ENCODE assay signal across 1 cellular context in genomic region chr2:101001713-101002561, GRCh38.
TF ChIP-seq lines count a peak whose summit lies in the region.

RPL31 (plus strand) TSS chr2:101002289; CDS start chr2:101002702, 413 bp downstream.

TF ChIP-seq in HepG2, 621 proteins besides CTCF, POLR2A, EP300 and RAD21 (continued from another document and continues in another):
- peak; percentile 96 for TF ChIP-seq ZNF142 (CRISPR knock-in tag; IDR thresholded peaks at IDR 0.05)
- no peak for TF ChIP-seq ZNF530 (CRISPR knock-in tag; IDR thresholded peaks at IDR 0.05; ENCODE audit: low read depth)
- TF ChIP-seq ZNF484 (CRISPR knock-in tag; IDR thresholded peaks at IDR 0.05; ENCODE audit: borderline replicate concordance, low read depth) = peak; percentile 98
- TF ChIP-seq RARA (CRISPR knock-in tag; IDR thresholded peaks at IDR 0.05) = peak; percentile 81
- peak; percentile 93 for TF ChIP-seq RFXAP (CRISPR knock-in tag; IDR thresholded peaks at IDR 0.05; ENCODE audit: borderline replicate concordance)
- peak; percentile 96 for TF ChIP-seq POLR2AphosphoS2 (IDR thresholded peaks at IDR 0.05; ENCODE audit: low read depth, low read length)
- TF ChIP-seq ZBTB42 (CRISPR knock-in tag; IDR thresholded peaks at IDR 0.05) = peak; percentile 97; the same call in 1 of the 2 replicates
- TF ChIP-seq, protein P1, sequence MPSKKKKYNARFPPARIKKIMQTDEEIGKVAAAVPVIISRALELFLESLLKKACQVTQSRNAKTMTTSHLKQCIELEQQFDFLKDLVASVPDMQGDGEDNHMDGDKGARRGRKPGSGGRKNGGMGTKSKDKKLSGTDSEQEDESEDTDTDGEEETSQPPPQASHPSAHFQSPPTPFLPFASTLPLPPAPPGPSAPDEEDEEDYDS (CRISPR knock-in tag; IDR thresholded peaks at IDR 0.05) = peak; percentile 100
- TF ChIP-seq BRCA1 (CRISPR knock-in tag; IDR thresholded peaks at IDR 0.05) = peak; percentile 94; the same call in 1 of the 2 replicates
- peak; percentile 99 for TF ChIP-seq ZNF709 (CRISPR knock-in tag; IDR thresholded peaks at IDR 0.05)
- peak; percentile 99 for TF ChIP-seq ZNF619 (CRISPR knock-in tag; IDR thresholded peaks at IDR 0.05)
- no peak for TF ChIP-seq FOXP1 (IDR thresholded peaks at IDR 0.05)
- peak; percentile 76 for TF ChIP-seq FOXP1 (CRISPR knock-in tag; IDR thresholded peaks at IDR 0.05)
- TF ChIP-seq HOXA5 (CRISPR knock-in tag; IDR thresholded peaks at IDR 0.05) = peak; percentile 98
- TF ChIP-seq ZNF713 (CRISPR knock-in tag; IDR thresholded peaks at IDR 0.05) = peak; percentile 94
- TF ChIP-seq REPIN1 (CRISPR knock-in tag; IDR thresholded peaks at IDR 0.05; ENCODE audit: borderline replicate concordance, low read depth) = peak; percentile 100
- peak; percentile 99 for TF ChIP-seq IRF2 (CRISPR knock-in tag; IDR thresholded peaks at IDR 0.05)
- no peak for TF ChIP-seq SMAD9 (CRISPR knock-in tag; IDR thresholded peaks at IDR 0.05)
- TF ChIP-seq TP53 (CRISPR knock-in tag; conservative IDR thresholded peaks at IDR 0.05) = peak; percentile 78; the same call in 1 of the 2 replicates
- peak; percentile 100 for TF ChIP-seq ZNF567 (CRISPR knock-in tag; IDR thresholded peaks at IDR 0.05; ENCODE audit: borderline replicate concordance)
- peak; percentile 100 for TF ChIP-seq POLR2G (IDR thresholded peaks at IDR 0.05; ENCODE audit: low read depth, low read length)
- peak; percentile 93 for TF ChIP-seq ATF1 (CRISPR knock-in tag; IDR thresholded peaks at IDR 0.05)
- TF ChIP-seq, protein P2, sequence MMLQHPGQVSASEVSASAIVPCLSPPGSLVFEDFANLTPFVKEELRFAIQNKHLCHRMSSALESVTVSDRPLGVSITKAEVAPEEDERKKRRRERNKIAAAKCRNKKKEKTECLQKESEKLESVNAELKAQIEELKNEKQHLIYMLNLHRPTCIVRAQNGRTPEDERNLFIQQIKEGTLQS (CRISPR knock-in tag; IDR thresholded peaks at IDR 0.05) = peak; percentile 92
- TF ChIP-seq, protein P3, sequence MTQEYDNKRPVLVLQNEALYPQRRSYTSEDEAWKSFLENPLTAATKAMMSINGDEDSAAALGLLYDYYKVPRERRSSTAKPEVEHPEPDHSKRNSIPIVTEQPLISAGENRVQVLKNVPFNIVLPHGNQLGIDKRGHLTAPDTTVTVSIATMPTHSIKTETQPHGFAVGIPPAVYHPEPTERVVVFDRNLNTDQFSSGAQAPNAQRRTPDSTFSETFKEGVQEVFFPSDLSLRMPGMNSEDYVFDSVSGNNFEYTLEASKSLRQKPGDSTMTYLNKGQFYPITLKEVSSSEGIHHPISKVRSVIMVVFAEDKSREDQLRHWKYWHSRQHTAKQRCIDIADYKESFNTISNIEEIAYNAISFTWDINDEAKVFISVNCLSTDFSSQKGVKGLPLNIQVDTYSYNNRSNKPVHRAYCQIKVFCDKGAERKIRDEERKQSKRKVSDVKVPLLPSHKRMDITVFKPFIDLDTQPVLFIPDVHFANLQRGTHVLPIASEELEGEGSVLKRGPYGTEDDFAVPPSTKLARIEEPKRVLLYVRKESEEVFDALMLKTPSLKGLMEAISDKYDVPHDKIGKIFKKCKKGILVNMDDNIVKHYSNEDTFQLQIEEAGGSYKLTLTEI (CRISPR knock-in tag; conservative IDR thresholded peaks at IDR 0.05) = no peak
- peak; percentile 100 for TF ChIP-seq POLR2AphosphoS5 (IDR thresholded peaks at IDR 0.05; ENCODE audit: low read depth, low read length)
- TF ChIP-seq CCAR2 (optimal IDR thresholded peaks at IDR 0.05; ENCODE audit: low read depth, low read length) = no peak
- TF ChIP-seq NFIB (CRISPR knock-in tag; IDR thresholded peaks at IDR 0.05; ENCODE audit: borderline replicate concordance) = peak; percentile 100
- TF ChIP-seq SIX1 (CRISPR knock-in tag; IDR thresholded peaks at IDR 0.05; ENCODE audit: borderline replicate concordance) = peak; percentile 41; the same call in 1 of the 2 replicates
- TF ChIP-seq ZNF20 (CRISPR knock-in tag; IDR thresholded peaks at IDR 0.05) = peak; percentile 93; the same call in 1 of the 2 replicates
- TF ChIP-seq SETDB1 (CRISPR knock-in tag; IDR thresholded peaks at IDR 0.05; ENCODE audit: borderline replicate concordance) = no peak
- TF ChIP-seq ARNT (IDR thresholded peaks at IDR 0.05) = no peak
- TF ChIP-seq, protein P4, sequence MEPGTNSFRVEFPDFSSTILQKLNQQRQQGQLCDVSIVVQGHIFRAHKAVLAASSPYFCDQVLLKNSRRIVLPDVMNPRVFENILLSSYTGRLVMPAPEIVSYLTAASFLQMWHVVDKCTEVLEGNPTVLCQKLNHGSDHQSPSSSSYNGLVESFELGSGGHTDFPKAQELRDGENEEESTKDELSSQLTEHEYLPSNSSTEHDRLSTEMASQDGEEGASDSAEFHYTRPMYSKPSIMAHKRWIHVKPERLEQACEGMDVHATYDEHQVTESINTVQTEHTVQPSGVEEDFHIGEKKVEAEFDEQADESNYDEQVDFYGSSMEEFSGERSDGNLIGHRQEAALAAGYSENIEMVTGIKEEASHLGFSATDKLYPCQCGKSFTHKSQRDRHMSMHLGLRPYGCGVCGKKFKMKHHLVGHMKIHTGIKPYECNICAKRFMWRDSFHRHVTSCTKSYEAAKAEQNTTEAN (CRISPR knock-in tag; conservative IDR thresholded peaks at IDR 0.05) = no peak; the same call in 1 of the 2 replicates
- no peak for TF ChIP-seq ZBTB1 (CRISPR knock-in tag; IDR thresholded peaks at IDR 0.05; ENCODE audit: borderline replicate concordance)
- TF ChIP-seq ZNF557 (CRISPR knock-in tag; IDR thresholded peaks at IDR 0.05) = no peak
- TF ChIP-seq MTF1 (CRISPR knock-in tag; IDR thresholded peaks at IDR 0.05) = peak; percentile 94
- TF ChIP-seq ZNF24 (IDR thresholded peaks at IDR 0.05) = 0 out of 2 replicates have a peak, but pooled peaks have one; percentile 29
- TF ChIP-seq ATF4 (CRISPR knock-in tag; IDR thresholded peaks at IDR 0.05) = peak in 1 of 2 experiments; percentile 96; a peak in 2 of 4 replicates
- peak; percentile 100 for TF ChIP-seq NR2C2 (CRISPR knock-in tag; IDR thresholded peaks at IDR 0.05; ENCODE audit: borderline replicate concordance)
- TF ChIP-seq, protein P5, sequence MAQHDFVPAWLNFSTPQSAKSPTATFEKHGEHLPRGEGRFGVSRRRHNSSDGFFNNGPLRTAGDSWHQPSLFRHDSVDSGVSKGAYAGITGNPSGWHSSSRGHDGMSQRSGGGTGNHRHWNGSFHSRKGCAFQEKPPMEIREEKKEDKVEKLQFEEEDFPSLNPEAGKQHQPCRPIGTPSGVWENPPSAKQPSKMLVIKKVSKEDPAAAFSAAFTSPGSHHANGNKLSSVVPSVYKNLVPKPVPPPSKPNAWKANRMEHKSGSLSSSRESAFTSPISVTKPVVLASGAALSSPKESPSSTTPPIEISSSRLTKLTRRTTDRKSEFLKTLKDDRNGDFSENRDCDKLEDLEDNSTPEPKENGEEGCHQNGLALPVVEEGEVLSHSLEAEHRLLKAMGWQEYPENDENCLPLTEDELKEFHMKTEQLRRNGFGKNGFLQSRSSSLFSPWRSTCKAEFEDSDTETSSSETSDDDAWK (CRISPR knock-in tag; IDR thresholded peaks at IDR 0.05) = no peak
- TF ChIP-seq, protein P6, sequence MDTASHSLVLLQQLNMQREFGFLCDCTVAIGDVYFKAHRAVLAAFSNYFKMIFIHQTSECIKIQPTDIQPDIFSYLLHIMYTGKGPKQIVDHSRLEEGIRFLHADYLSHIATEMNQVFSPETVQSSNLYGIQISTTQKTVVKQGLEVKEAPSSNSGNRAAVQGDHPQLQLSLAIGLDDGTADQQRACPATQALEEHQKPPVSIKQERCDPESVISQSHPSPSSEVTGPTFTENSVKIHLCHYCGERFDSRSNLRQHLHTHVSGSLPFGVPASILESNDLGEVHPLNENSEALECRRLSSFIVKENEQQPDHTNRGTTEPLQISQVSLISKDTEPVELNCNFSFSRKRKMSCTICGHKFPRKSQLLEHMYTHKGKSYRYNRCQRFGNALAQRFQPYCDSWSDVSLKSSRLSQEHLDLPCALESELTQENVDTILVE (CRISPR knock-in tag; IDR thresholded peaks at IDR 0.05) = peak; percentile 94
- TF ChIP-seq, protein P7, sequence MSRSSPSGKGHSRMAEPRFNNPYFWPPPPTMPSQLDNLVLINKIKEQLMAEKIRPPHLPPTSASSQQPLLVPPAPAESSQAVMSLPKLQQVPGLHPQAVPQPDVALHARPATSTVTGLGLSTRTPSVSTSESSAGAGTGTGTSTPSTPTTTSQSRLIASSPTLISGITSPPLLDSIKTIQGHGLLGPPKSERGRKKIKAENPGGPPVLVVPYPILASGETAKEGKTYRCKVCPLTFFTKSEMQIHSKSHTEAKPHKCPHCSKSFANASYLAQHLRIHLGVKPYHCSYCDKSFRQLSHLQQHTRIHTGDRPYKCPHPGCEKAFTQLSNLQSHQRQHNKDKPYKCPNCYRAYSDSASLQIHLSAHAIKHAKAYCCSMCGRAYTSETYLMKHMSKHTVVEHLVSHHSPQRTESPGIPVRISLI (CRISPR knock-in tag; IDR thresholded peaks at IDR 0.05; ENCODE audit: borderline replicate concordance) = peak; percentile 72; the same call in 1 of the 2 replicates
- TF ChIP-seq, protein P8, sequence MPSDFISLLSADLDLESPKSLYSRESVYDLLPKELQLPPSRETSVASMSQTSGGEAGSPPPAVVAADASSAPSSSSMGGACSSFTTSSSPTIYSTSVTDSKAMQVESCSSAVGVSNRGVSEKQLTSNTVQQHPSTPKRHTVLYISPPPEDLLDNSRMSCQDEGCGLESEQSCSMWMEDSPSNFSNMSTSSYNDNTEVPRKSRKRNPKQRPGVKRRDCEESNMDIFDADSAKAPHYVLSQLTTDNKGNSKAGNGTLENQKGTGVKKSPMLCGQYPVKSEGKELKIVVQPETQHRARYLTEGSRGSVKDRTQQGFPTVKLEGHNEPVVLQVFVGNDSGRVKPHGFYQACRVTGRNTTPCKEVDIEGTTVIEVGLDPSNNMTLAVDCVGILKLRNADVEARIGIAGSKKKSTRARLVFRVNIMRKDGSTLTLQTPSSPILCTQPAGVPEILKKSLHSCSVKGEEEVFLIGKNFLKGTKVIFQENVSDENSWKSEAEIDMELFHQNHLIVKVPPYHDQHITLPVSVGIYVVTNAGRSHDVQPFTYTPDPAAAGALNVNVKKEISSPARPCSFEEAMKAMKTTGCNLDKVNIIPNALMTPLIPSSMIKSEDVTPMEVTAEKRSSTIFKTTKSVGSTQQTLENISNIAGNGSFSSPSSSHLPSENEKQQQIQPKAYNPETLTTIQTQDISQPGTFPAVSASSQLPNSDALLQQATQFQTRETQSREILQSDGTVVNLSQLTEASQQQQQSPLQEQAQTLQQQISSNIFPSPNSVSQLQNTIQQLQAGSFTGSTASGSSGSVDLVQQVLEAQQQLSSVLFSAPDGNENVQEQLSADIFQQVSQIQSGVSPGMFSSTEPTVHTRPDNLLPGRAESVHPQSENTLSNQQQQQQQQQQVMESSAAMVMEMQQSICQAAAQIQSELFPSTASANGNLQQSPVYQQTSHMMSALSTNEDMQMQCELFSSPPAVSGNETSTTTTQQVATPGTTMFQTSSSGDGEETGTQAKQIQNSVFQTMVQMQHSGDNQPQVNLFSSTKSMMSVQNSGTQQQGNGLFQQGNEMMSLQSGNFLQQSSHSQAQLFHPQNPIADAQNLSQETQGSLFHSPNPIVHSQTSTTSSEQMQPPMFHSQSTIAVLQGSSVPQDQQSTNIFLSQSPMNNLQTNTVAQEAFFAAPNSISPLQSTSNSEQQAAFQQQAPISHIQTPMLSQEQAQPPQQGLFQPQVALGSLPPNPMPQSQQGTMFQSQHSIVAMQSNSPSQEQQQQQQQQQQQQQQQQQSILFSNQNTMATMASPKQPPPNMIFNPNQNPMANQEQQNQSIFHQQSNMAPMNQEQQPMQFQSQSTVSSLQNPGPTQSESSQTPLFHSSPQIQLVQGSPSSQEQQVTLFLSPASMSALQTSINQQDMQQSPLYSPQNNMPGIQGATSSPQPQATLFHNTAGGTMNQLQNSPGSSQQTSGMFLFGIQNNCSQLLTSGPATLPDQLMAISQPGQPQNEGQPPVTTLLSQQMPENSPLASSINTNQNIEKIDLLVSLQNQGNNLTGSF (CRISPR knock-in tag; IDR thresholded peaks at IDR 0.05) = peak; percentile 96
